13 cellular contexts compared by ENCODE assay signal in genomic region chr2:121599963-121600651, GRCh38. TPM values are rescaled to one million over a fixed set of nuclear protein-coding genes. Genes with fewer than 3 reads are reported as not detected.
DNase-seq lines count a peak whose midpoint lies in the region; ATAC-seq and TF ChIP-seq lines count a peak whose summit lies in the region.
"Had no signal": no experiment of that assay in that cellular context is flagged by ENCODE, and none has a peak within 500 bp of the region (broad histone marks: within the 10 kb centered on the region; RNA-seq: fewer than 3 reads in every experiment).

No MANE protein-coding gene starts in this region.

- peaks cover 50% of the 10 kb centered on the region for H3K4me1 Mint-ChIP-seq in activated T-cell treated with anti-CD3 and anti-CD28 coated beads, Interleukin-2, amount 50 U/mL, for 72 hours (ENCODE audit: low read depth)

- no peak for ATAC-seq in activated T-cell treated with anti-CD3 and anti-CD28 coated beads, Interleukin-2, amount 50 U/mL, for 72 hours (replicated peaks in 1 of 2)
- ATAC-seq in HG02610 (IDR thresholded peaks at IDR 0.05; ENCODE audit: unreplicated experiment) (peak; percentile 79), HG03571 (IDR thresholded peaks at IDR 0.05; ENCODE audit: unreplicated experiment) (peak; percentile 35)
- no peak for ATAC-seq in activated naive CD4-positive, alpha-beta T cell treated with anti-CD3 and anti-CD28 coated beads, Interleukin-2, amount 50 U/mL, for 72 hours
- ATAC-seq: pancreas had no signal

- H3K36me3 Mint-ChIP-seq in activated T-cell treated with anti-CD3 and anti-CD28 coated beads, Interleukin-2, amount 50 U/mL, for 72 hours (ENCODE audit: insufficient read depth in 2 of 2), result peaks cover 2 to 4% of the 10 kb centered on the region in 2 donors
- peaks cover 15 to 17% of the 10 kb centered on the region in 2 donors for H3K36me3 Mint-ChIP-seq in activated naive CD4-positive, alpha-beta T cell treated with anti-CD3 and anti-CD28 coated beads, Interleukin-2, amount 50 U/mL, for 72 hours

- peak overlapping the region; percentile 52 for H3K27ac Mint-ChIP-seq in activated T-cell treated with anti-CD3 and anti-CD28 coated beads, Interleukin-2, amount 50 U/mL, for 72 hours
- no peak overlapping the region for H3K27ac Mint-ChIP-seq in activated naive CD4-positive, alpha-beta T cell treated with anti-CD3 and anti-CD28 coated beads, Interleukin-2, amount 50 U/mL, for 72 hours

- no peaks in the 10 kb centered on the region for H3K27me3 Mint-ChIP-seq in activated T-cell treated with anti-CD3 and anti-CD28 coated beads, Interleukin-2, amount 50 U/mL, for 72 hours (ENCODE audit: low read depth)

- no peaks in the 10 kb centered on the region for H3K9me3 Mint-ChIP-seq in activated T-cell treated with anti-CD3 and anti-CD28 coated beads, Interleukin-2, amount 50 U/mL, for 72 hours
- no peaks in the 10 kb centered on the region for H3K9me3 Mint-ChIP-seq in activated naive CD4-positive, alpha-beta T cell treated with anti-CD3 and anti-CD28 coated beads, Interleukin-2, amount 50 U/mL, for 72 hours

- no peak overlapping the region for H3K4me3 Mint-ChIP-seq in activated T-cell treated with anti-CD3 and anti-CD28 coated beads, Interleukin-2, amount 50 U/mL, for 72 hours

- TF ChIP-seq CTCF in retinal pigment epithelial cell (conservative IDR thresholded peaks at IDR 0.05; ENCODE audit: low read depth, low read length), result no peak

- no peak overlapping the region for H3K4me3 ChIP-seq in retinal pigment epithelial cell (ENCODE audit: low read length)
- H3K4me3 ChIP-seq: pancreas, transverse colon had no signal

- DNase-seq in activated T-cell treated with anti-CD3 and anti-CD28 coated beads, Interleukin-2, amount 50 U/mL, for 72 hours, result no peak
- DNase-seq in activated T-cell treated with anti-CD3 and anti-CD28 coated beads for 4 hours (no peak), retinal pigment epithelial cell (ENCODE audit: low read depth) (peak; percentile 19), NCI-H2107 treated with DMSO at 0.1 percent for 48 hours (lab: John Stamatoyannopoulos, UW; ENCODE audit: unreplicated experiment) (no peak)
- no peak for DNase-seq in activated effector memory CD4-positive, alpha-beta T cell treated with anti-CD3 and anti-CD28 coated beads, Interleukin-2, amount 50 U/mL, for 16 hours
- DNase-seq in activated naive CD4-positive, alpha-beta T cell treated with anti-CD3 and anti-CD28 coated beads, Interleukin-2, amount 50 U/mL, for 72 hours (ENCODE audit: low spot score in 2 of 2), result no peak
- DNase-seq: central memory CD4-positive, alpha-beta T cell; DND-41; NCI-H526 treated with DMSO at 0.1 percent for 48 hours; pancreas; transverse colon had no signal

RNA-seq across cellular contexts. Expression of gene CLASP1, which starts 49.2 kb away (rescaled TPM):
- total RNA-seq in activated T-cell treated with anti-CD3 and anti-CD28 coated beads, Interleukin-2, amount 50 U/mL, for 72 hours, result 100 to 1,000 TPM in 1 of 2 donors, 10 to 100 TPM in 1; 95.1 to 121 TPM
- total RNA-seq in activated naive CD4-positive, alpha-beta T cell treated with anti-CD3 and anti-CD28 coated beads, Interleukin-2, amount 50 U/mL, for 72 hours, result 10 to 100 TPM; 82.3 to 98.6 TPM

Comparison
In these comparisons a context has a peak if more than half of its experiments do, and no peak if none do; other contexts are left out.
1. ATAC-seq: peak in HG02610 (single experiment) and HG03571 (single experiment); none in activated T-cell treated with anti-CD3 and anti-CD28 coated beads, Interleukin-2, amount 50 U/mL, for 72 hours (0 of 2) and activated naive CD4-positive, alpha-beta T cell treated with anti-CD3 and anti-CD28 coated beads, Interleukin-2, amount 50 U/mL, for 72 hours (0 of 2).